In the genomic region with DNA sequence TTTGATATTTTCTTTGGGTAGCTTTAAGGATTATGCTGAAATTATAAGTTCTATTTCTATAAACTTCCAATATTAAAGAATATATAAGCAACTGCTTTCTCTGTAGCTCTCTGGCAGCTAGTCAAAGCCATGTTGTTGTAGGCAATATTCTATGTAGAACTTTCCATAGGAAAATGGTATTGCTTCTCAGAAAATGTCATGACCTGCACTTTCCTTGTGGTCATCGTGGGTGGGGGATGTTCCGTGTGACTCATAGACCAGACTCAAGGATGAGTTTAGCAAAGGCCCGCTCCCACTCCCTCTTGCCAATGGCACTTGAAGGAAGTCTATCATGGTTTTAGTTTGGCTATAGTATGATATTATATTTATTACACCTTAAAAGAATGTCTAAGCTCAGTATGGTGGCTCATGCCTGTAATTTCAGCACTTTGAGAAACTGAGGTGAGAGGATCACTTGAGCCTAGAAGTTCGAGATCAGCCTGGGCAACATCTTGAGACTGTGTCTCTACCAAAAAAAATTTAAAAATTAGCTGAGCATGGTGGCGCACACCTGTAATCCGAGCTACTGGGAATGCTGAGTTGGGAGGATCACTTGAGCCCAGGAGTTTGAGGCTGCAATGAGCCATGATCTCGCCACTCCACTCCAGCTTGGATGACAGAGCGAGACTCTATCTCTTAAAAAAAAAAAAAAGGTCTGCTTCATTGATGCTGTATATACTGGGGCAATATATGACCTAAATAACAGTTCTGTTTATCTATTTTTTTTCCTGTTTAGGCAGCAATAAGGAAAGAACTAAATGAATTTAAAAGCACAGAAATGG, we compare ENCODE assay signal across 11 cellular contexts. TPM values are rescaled to one million over a fixed set of nuclear protein-coding genes. Genes with fewer than 3 reads are reported as not detected.
DNase-seq lines count a peak whose midpoint lies in the region; ATAC-seq and TF ChIP-seq lines count a peak whose summit lies in the region.
"Had no signal": no experiment of that assay in that cellular context is flagged by ENCODE, and none has a peak within 500 bp of the region (broad histone marks: within the 10 kb centered on the region; RNA-seq: fewer than 3 reads in every experiment).

No MANE protein-coding gene starts in this region.

- H4K8ac ChIP-seq in IMR-90 (ENCODE audit: low read depth in 2 of 2, low read length in 2 of 2) = peak overlapping the region in 1 of 2 experiments; percentile 54; a peak in 1 of 4 replicates

- H3K27me3 ChIP-seq in IMR-90 (ENCODE audit: control insufficient read depth, insufficient read depth, low read length) = no peaks in the 10 kb centered on the region
- no peaks in the 10 kb centered on the region for H3K27me3 ChIP-seq in foreskin keratinocyte

- DNase-seq in IMR-90 (peak; percentile 88), fibroblast of the aortic adventitia (ENCODE audit: low read depth) (peak; percentile 44), foreskin keratinocyte (no peak)
- DNase-seq in activated CD8-positive, alpha-beta T cell treated with anti-CD3 and anti-CD28 coated beads, Interleukin-2, amount 10 ng/mL, durations not matched to agents 7 days and 5 days = peak; percentile 43
- peak; percentile 51 to 57 for DNase-seq in stimulated activated CD8-positive, alpha-beta memory T cell treated with anti-CD3 and anti-CD28 coated beads, Interleukin-4, amount 100 ng/mL, for 4 hours (ENCODE audit: low read depth in 2 of 2, low spot score in 1 of 2)

- peak overlapping the region; percentile 42 for H3K14ac ChIP-seq in IMR-90 (replicated peaks; ENCODE audit: low read depth, low read length)

- H2AK5ac ChIP-seq in IMR-90 (ENCODE audit: low read depth, low read length) = peak overlapping the region; percentile 89

- H3K27me3 Mint-ChIP-seq in activated CD8-positive, alpha-beta T cell treated with anti-CD3 and anti-CD28 coated beads, Interleukin-2, amount 10 ng/mL, durations not matched to agents 7 days and 5 days (ENCODE audit: low read depth) = no peaks in the 10 kb centered on the region
- H3K27me3 Mint-ChIP-seq: memory B cell had no signal

- intact Hi-C loops in IMR-90 (cut with micrococcal nuclease) = no loop called here

- no peak overlapping the region for H3K4me3 Mint-ChIP-seq in activated CD8-positive, alpha-beta T cell treated with anti-CD3 and anti-CD28 coated beads, Interleukin-2, amount 10 ng/mL, durations not matched to agents 7 days and 5 days
- H3K4me3 Mint-ChIP-seq: memory B cell had no signal

- POLR2A ChIA-PET in IMR-90 (lab: Charles Lee; ENCODE audit: unreplicated experiment) = interaction anchor here (0.5 kb wide), 1 partner anchor 9 kb away, joined by 3 read pairs; no protein-coding TSS in a partner anchor
- POLR2A ChIA-PET in activated CD8-positive, alpha-beta T cell treated with anti-CD3 and anti-CD28 coated beads, Interleukin-2, amount 10 ng/mL, durations not matched to agents 7 days and 5 days (lab: Charles Lee) = interaction anchor here (0.7 kb wide), 1 partner anchor 13 kb away, joined by 3 read pairs; no protein-coding TSS in a partner anchor

- H3K23ac ChIP-seq in IMR-90 (ENCODE audit: low read depth, low read length) = 0 out of 2 replicates have a peak overlapping the region, but pooled peaks have one; percentile 13

- H3K9me3 Mint-ChIP-seq in activated CD8-positive, alpha-beta T cell treated with anti-CD3 and anti-CD28 coated beads, Interleukin-2, amount 10 ng/mL, durations not matched to agents 7 days and 5 days (ENCODE audit: insufficient read depth) = no peaks in the 10 kb centered on the region
- H3K9me3 Mint-ChIP-seq: memory B cell had no signal

- H3K79me1 ChIP-seq in IMR-90 (ENCODE audit: low read depth in 1 of 2, low read length in 2 of 2) = peaks cover 4 to 37% of the 10 kb centered on the region in 2 experiments; a peak in 3 of 4 replicates

- dilution Hi-C loops in IMR-90 (cut with HindIII; ENCODE audit: low sequenced_read_pairs, unreplicated experiment) = no loop called here

- TF ChIP-seq POLR2A in IMR-90 (IDR thresholded peaks at IDR 0.05; ENCODE audit: low read depth, low read length) = no peak

- H3K56ac ChIP-seq in IMR-90 (ENCODE audit: extremely low read depth, insufficient read depth, low read length) = 0 out of 2 replicates have a peak overlapping the region, but pooled peaks have one; percentile 16

- no CpG with 5 or more reads among the region's 8 CpGs for WGBS in IMR-90 (ENCODE audit: extremely low coverage in 2 of 2, insufficient read length in 1 of 2), 2 experiments

- H3K4me3 ChIP-seq in IMR-90 (ENCODE audit: insufficient read depth, low read depth, low read length) (no peak overlapping the region), fibroblast of the aortic adventitia (ENCODE audit: low read depth, low read length) (no peak overlapping the region)
- H3K4me3 ChIP-seq: HAP-1 had no signal

- peaks cover 20% of the 10 kb centered on the region for H3K36me3 Mint-ChIP-seq in activated CD8-positive, alpha-beta T cell treated with anti-CD3 and anti-CD28 coated beads, Interleukin-2, amount 10 ng/mL, durations not matched to agents 7 days and 5 days (ENCODE audit: low read depth)

- peak overlapping the region; percentile 19; the same call in 1 of the 3 replicates for H2BK15ac ChIP-seq in IMR-90 (ENCODE audit: low read depth, low read length)

- H2BK5ac ChIP-seq in IMR-90 (ENCODE audit: low read depth, low read length, poor library complexity, severe bottlenecking) = peak overlapping the region; percentile 83

- H3K27ac Mint-ChIP-seq in activated CD8-positive, alpha-beta T cell treated with anti-CD3 and anti-CD28 coated beads, Interleukin-2, amount 10 ng/mL, durations not matched to agents 7 days and 5 days = no peak overlapping the region
- H3K27ac Mint-ChIP-seq: memory B cell had no signal

- H3K4me2 ChIP-seq in IMR-90 (ENCODE audit: low read depth, low read length) = peak overlapping the region; percentile 25; the same call in 1 of the 2 replicates

- no peaks in the 10 kb centered on the region for H3K9me3 ChIP-seq in IMR-90 (ENCODE audit: control insufficient read depth, insufficient read depth, low read length)
- H3K9me3 ChIP-seq: HAP-1 had no signal

- H3K27ac ChIP-seq in IMR-90 (ENCODE audit: insufficient read depth, low read length) (peak overlapping the region; percentile 31; the same call in 1 of the 2 replicates), foreskin keratinocyte (no peak overlapping the region)

- peak overlapping the region; percentile 64 for H2BK120ac ChIP-seq in IMR-90 (ENCODE audit: low read depth, low read length)

- in situ Hi-C loops in IMR-90 (cut with MboI; ENCODE audit: low sequenced_read_pairs) = no loop called here

- H3K9ac ChIP-seq in IMR-90 (ENCODE audit: low read depth, low read length) = no peak overlapping the region

- no TSS peak for BruUV-seq in IMR-90 (replicated peaks; lab: Mats Ljungman, UMichigan)

- H2AFZ ChIP-seq in IMR-90 (replicated peaks; ENCODE audit: low read length, poor library complexity) = no peak overlapping the region

- H3K36me3 ChIP-seq in IMR-90 (ENCODE audit: control insufficient read depth, insufficient read depth, low read length) = peaks cover 3% of the 10 kb centered on the region; the same call in 1 of the 2 replicates
- H3K36me3 ChIP-seq: HAP-1 had no signal

- H3K18ac ChIP-seq in IMR-90 (ENCODE audit: low read depth, low read length) = peak overlapping the region; percentile 91

- TF ChIP-seq RAD21 in IMR-90 (IDR thresholded peaks at IDR 0.05; ENCODE audit: low read length) = no peak

- CTCF ChIA-PET in IMR-90 (lab: Yijun Ruan, JAX) = interaction anchor here (0.6 to 0.8 kb wide), 3 partner anchors 17 to 156 kb away, joined by 3 read pairs; no protein-coding TSS in a partner anchor
- CTCF ChIA-PET in activated CD8-positive, alpha-beta T cell treated with anti-CD3 and anti-CD28 coated beads, Interleukin-2, amount 10 ng/mL, durations not matched to agents 7 days and 5 days (lab: Charles Lee) = interaction anchor here (1.6 kb wide), 1 partner anchor 12 kb away, joined by 4 read pairs; no protein-coding TSS in a partner anchor

- H3K4me1 ChIP-seq in IMR-90 (ENCODE audit: control insufficient read depth, insufficient read depth, low read length) (peaks cover 17% of the 10 kb centered on the region), foreskin keratinocyte (no peaks in the 10 kb centered on the region)
- H3K4me1 ChIP-seq: HAP-1 had no signal

- peak overlapping the region; percentile 75; the same call in 1 of the 2 replicates for H2BK20ac ChIP-seq in IMR-90 (ENCODE audit: low read depth, low read length)

- no peaks in the 10 kb centered on the region; the same call in 1 of the 2 replicates for H4K20me1 ChIP-seq in IMR-90 (ENCODE audit: insufficient read depth, low read length)

- H2AK9ac ChIP-seq in IMR-90 (replicated peaks; ENCODE audit: low read depth, low read length, poor library complexity) = no peak overlapping the region

- H4K5ac ChIP-seq in IMR-90 (ENCODE audit: low read depth, low read length) = peak overlapping the region; percentile 81; the same call in 1 of the 2 replicates

- no peak for TF ChIP-seq CTCF in IMR-90 (conservative IDR thresholded peaks at IDR 0.05; ENCODE audit: low read depth, low read length)
- TF ChIP-seq CTCF in fibroblast of the aortic adventitia (IDR thresholded peaks at IDR 0.05; ENCODE audit: insufficient read depth, low read length) = no peak
- no peak for TF ChIP-seq CTCF in foreskin keratinocyte (conservative IDR thresholded peaks at IDR 0.05)

- H4K91ac ChIP-seq in IMR-90 (ENCODE audit: insufficient read depth, low read depth, low read length) = peak overlapping the region; percentile 53; the same call in 1 of the 2 replicates

- H3K9me1 ChIP-seq in IMR-90 (ENCODE audit: insufficient read depth, low read length) = peaks cover 20% of the 10 kb centered on the region

- ATAC-seq in IMR-90 (ENCODE audit: low read depth) (peak; percentile 62), GM21529 (IDR thresholded peaks at IDR 0.05; ENCODE audit: unreplicated experiment) (no peak), foreskin keratinocyte (no peak), GM21526 (IDR thresholded peaks at IDR 0.05; ENCODE audit: low FRiP score, unreplicated experiment) (no peak), GM19035 (IDR thresholded peaks at IDR 0.05; ENCODE audit: unreplicated experiment) (no peak)
- ATAC-seq in activated CD8-positive, alpha-beta T cell treated with anti-CD3 and anti-CD28 coated beads, Interleukin-2, amount 10 ng/mL, durations not matched to agents 7 days and 5 days = peak; percentile 58

- peaks cover 11% of the 10 kb centered on the region for H3K4me1 Mint-ChIP-seq in activated CD8-positive, alpha-beta T cell treated with anti-CD3 and anti-CD28 coated beads, Interleukin-2, amount 10 ng/mL, durations not matched to agents 7 days and 5 days (ENCODE audit: low read depth)
- H3K4me1 Mint-ChIP-seq: memory B cell had no signal

- H3K4ac ChIP-seq in IMR-90 (ENCODE audit: low read depth, low read length) = peak overlapping the region; percentile 65; the same call in 1 of the 2 replicates

RNA-seq across cellular contexts. Expression of a gene that starts 36.6 kb away (rescaled TPM):
- total RNA-seq in IMR-90 (2012; rRNA removed) (11.1 and 26.1 TPM in 2 replicates), fibroblast of the aortic adventitia (ENCODE audit: low replicate concordance) (23.0 and 46.4 TPM in 2 replicates), foreskin keratinocyte (37.0 and 45.4 TPM in 2 replicates)
- polyA plus RNA-seq in IMR-90 (2012; rRNA removed) (17.9 and 19.0 TPM in 2 replicates), foreskin keratinocyte (25.7 and 35.7 TPM in 2 replicates)
- 2.8 and 5.1 TPM in 2 replicates for polyA plus RNA-seq in IMR-90 (2012; cell fraction: cytosol; rRNA removed)
- 2.9 and 13.5 TPM in 2 replicates for polyA plus RNA-seq in IMR-90 (2012; cell fraction: nucleus; rRNA removed; ENCODE audit: low replicate concordance)
- 10 to 100 TPM; 25.5 to 26.8 TPM for total RNA-seq in activated CD8-positive, alpha-beta T cell treated with anti-CD3 and anti-CD28 coated beads, Interleukin-2, amount 10 ng/mL, durations not matched to agents 7 days and 5 days

RNA-seq across cellular contexts. Expression of a gene that starts 57.8 kb away (rescaled TPM):
- not detected in 2 replicates for total RNA-seq in IMR-90 (2012; rRNA removed)
- not detected in 2 replicates for polyA plus RNA-seq in IMR-90 (2012; rRNA removed)
- not detected in 2 replicates for polyA plus RNA-seq in IMR-90 (2012; cell fraction: cytosol; rRNA removed)
- 0.08 TPM in 1 of 2 replicates, not detected in the other for polyA plus RNA-seq in IMR-90 (2012; cell fraction: nucleus; rRNA removed; ENCODE audit: low replicate concordance)
- total RNA-seq in activated CD8-positive, alpha-beta T cell treated with anti-CD3 and anti-CD28 coated beads, Interleukin-2, amount 10 ng/mL, durations not matched to agents 7 days and 5 days = not detected
- not detected in 2 replicates for total RNA-seq in fibroblast of the aortic adventitia (ENCODE audit: low replicate concordance)
- not detected in 2 replicates for total RNA-seq in foreskin keratinocyte
- polyA plus RNA-seq in foreskin keratinocyte = not detected in 2 replicates
- total RNA-seq: T-helper 2 cell treated with Interferon-gamma antibody and Interleukin-4, amounts not matched to agents 100 ng/mL and 5 ng/mL, for 36 hours had no signal

Comparison
In these comparisons a context has a peak if more than half of its experiments do, and no peak if none do; other contexts are left out.
1. ATAC-seq: peak in IMR-90 (single experiment) and activated CD8-positive, alpha-beta T cell treated with anti-CD3 and anti-CD28 coated beads, Interleukin-2, amount 10 ng/mL, durations not matched to agents 7 days and 5 days (single experiment); none in GM21529 (single experiment), foreskin keratinocyte (single experiment), GM21526 (single experiment) and GM19035 (single experiment).
2. DNase-seq: peak in IMR-90 (single experiment), activated CD8-positive, alpha-beta T cell treated with anti-CD3 and anti-CD28 coated beads, Interleukin-2, amount 10 ng/mL, durations not matched to agents 7 days and 5 days (single experiment), fibroblast of the aortic adventitia (single experiment) and stimulated activated CD8-positive, alpha-beta memory T cell treated with anti-CD3 and anti-CD28 coated beads, Interleukin-4, amount 100 ng/mL, for 4 hours (2 of 2); none in foreskin keratinocyte (0 of 2).